ENCODE assay signal across 8 cellular contexts in the genomic region with DNA sequence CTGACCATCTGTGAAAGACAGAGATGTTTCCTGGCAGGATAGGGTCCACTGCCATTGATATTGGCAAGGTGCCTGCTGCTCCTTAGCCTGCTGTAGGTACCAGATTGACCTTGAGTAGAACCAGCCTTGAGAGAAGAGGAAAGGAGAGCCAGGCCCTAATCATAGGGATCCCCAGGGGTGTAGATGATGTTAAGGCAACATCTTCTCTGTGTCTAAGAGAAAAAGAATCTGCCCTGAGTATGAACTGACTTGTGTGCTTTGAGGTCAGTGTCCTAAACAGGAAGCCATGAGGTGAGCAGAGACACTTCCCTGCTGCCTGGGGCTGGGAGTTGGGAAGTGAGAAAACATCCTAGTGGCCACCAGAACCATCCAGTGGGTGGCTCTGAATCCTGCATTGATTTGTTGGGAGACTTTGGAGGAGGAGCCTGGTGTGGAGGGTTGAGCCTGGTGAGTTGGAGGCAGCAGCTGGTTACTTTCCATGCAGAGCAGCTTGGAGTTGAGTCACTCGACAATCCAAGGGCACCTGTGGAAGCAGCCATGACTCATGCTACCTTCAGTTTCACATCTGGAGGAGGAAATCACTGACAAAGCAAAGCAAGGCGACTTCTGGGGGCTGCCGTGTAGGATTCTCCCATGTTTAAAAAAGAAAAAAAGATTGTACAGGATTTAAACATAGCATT. TPM values are rescaled to one million over a fixed set of nuclear protein-coding genes. Genes with fewer than 3 reads are reported as not detected.
A peak's percentile ranks its signal among the peaks of the same experiment; 100 is the strongest.
DNase-seq lines count a peak whose midpoint lies in the region; ATAC-seq and TF ChIP-seq lines count a peak whose summit lies in the region.

No MANE protein-coding gene starts in this region.

- H3K27ac ChIP-seq in gastrocnemius medialis, result peak overlapping the region; percentile 6 to 33 (median 9)

- H3K27me3 Mint-ChIP-seq in mesothelial cell of epicardium (ENCODE audit: low read depth), result peaks cover 4% of the 10 kb centered on the region

- no peaks in the 10 kb centered on the region for H3K36me3 ChIP-seq in gastrocnemius medialis

- no peak for TF ChIP-seq POLR2A in gastrocnemius medialis (IDR thresholded peaks at IDR 0.05)

- H3K4me3 Mint-ChIP-seq in mesothelial cell of epicardium, result no peak overlapping the region

- DNase-seq in AG09309 (ENCODE audit: low read depth) (peak; percentile 83), LHCN-M2 (ENCODE audit: low read depth) (peak; percentile 95), activated T-cell treated with anti-CD3 and anti-CD28 coated beads for 48 hours (ENCODE audit: low read depth) (peak; percentile 37), glomerular endothelial cell (ENCODE audit: extremely low read depth, low read depth, low spot score) (peak; percentile 77), gastrocnemius medialis (peak; percentile 15 to 56), mesothelial cell of epicardium (ENCODE audit: low spot score in 2 of 2, unreplicated experiment in 2 of 2) (no peak)

- no peak overlapping the region for H3K27ac Mint-ChIP-seq in mesothelial cell of epicardium

- H3K36me3 Mint-ChIP-seq in mesothelial cell of epicardium, result no peaks in the 10 kb centered on the region

- no peaks in the 10 kb centered on the region for H3K9me3 Mint-ChIP-seq in mesothelial cell of epicardium

- ATAC-seq in gastrocnemius medialis (peak; percentile 81 to 82), GM19455 (IDR thresholded peaks at IDR 0.05; ENCODE audit: unreplicated experiment) (no peak), GM21737 (IDR thresholded peaks at IDR 0.05; ENCODE audit: unreplicated experiment) (no peak)

- in situ Hi-C loops in gastrocnemius medialis (cut with MboI; ENCODE audit: low sequenced_read_pairs in 4 of 4), result no loop called here

- intact Hi-C loops in gastrocnemius medialis (cut with DNase I; ENCODE audit: low total_unique reads), result no loop called here

- H3K27me3 ChIP-seq in gastrocnemius medialis, result no peaks in the 10 kb centered on the region

- TF ChIP-seq CTCF in AG09309 (IDR thresholded peaks at IDR 0.05; ENCODE audit: control insufficient read depth, insufficient read depth, low read depth, low read length, missing control alignments), result peak; percentile 35
- no peak for TF ChIP-seq CTCF in gastrocnemius medialis (IDR thresholded peaks at IDR 0.05 in 4 of 5, conservative IDR thresholded peaks at IDR 0.05 in 1 of 5)
- TF ChIP-seq CTCF in mesothelial cell of epicardium (IDR thresholded peaks at IDR 0.05; ENCODE audit: unreplicated experiment), result no peak

- no peak overlapping the region for H3K4me3 ChIP-seq in AG09309 (ENCODE audit: control insufficient read depth, low read depth, low read length)
- H3K4me3 ChIP-seq in gastrocnemius medialis, result no peak overlapping the region

- no peaks in the 10 kb centered on the region for H3K4me1 Mint-ChIP-seq in mesothelial cell of epicardium

- peaks cover 0 to 5% of the 10 kb centered on the region in 2 donors for H3K4me1 ChIP-seq in gastrocnemius medialis

- no peaks in the 10 kb centered on the region for H3K9me3 ChIP-seq in gastrocnemius medialis

RNA-seq across cellular contexts. Expression of a gene that starts 47.8 kb away (rescaled TPM):
- total RNA-seq in LHCN-M2 (2014; rRNA removed) (36.1 and 45.1 TPM in 2 replicates), glomerular endothelial cell (48.1 and 57.1 TPM in 2 replicates), gastrocnemius medialis (100 to 1,000 TPM; 112 to 392 (median 237) TPM), mesothelial cell of epicardium (2.9 to 3.9 TPM (median 3.1 TPM) in 3 replicates)
- polyA plus RNA-seq in LHCN-M2 (2012), result 24.3 TPM

Comparison
In these comparisons a context has a peak if more than half of its experiments do, and no peak if none do; other contexts are left out.
1. DNase-seq: peak in AG09309 (single experiment), LHCN-M2 (single experiment), activated T-cell treated with anti-CD3 and anti-CD28 coated beads for 48 hours (single experiment), glomerular endothelial cell (single experiment) and gastrocnemius medialis (2 of 2); none in mesothelial cell of epicardium (0 of 2).
2. ATAC-seq: peak in gastrocnemius medialis (2 of 2); none in GM19455 (single experiment) and GM21737 (single experiment).